ENCODE assay signal across 13 cellular contexts in the genomic region with DNA sequence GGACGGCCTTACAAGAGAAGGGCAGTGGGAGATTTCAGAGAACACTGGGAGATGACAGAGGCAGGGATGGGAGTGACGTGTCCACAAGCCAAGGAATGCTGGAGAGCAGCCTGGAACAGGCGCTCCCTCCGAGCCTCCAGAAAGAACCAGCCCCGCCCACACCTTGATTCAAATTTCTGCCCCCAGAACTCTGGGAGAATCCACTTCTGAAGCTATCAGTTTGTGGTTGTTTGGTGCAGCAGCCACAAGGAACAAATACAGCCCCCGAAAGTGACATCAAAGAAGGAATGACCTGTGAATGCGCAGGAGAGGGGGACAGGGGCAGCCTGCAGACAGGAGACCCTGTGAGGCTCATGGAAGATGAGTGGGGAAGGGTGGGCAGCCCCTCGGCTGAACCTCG.
A peak's percentile ranks its signal among the peaks of the same experiment; 100 is the strongest.
DNase-seq lines count a peak whose midpoint lies in the region; ATAC-seq and TF ChIP-seq lines count a peak whose summit lies in the region.
"Had no signal": no experiment of that assay in that cellular context is flagged by ENCODE, and none has a peak within 500 bp of the region (broad histone marks: within the 10 kb centered on the region; RNA-seq: fewer than 3 reads in every experiment).

No MANE protein-coding gene starts in this region.

- no peak overlapping the region for H3K27ac Mint-ChIP-seq in WTC11

- no peaks in the 10 kb centered on the region for H3K9me2 ChIP-seq in GM23248 (ENCODE audit: insufficient read depth)
- H3K9me2 ChIP-seq in SK-N-SH, result no peaks in the 10 kb centered on the region

- TF ChIP-seq EP300 in sigmoid colon (IDR thresholded peaks at IDR 0.05) (no peak), SK-N-SH (IDR thresholded peaks at IDR 0.05; ENCODE audit: borderline replicate concordance in 1 of 2, low read depth in 1 of 2, low read length in 1 of 2) (no peak)

- no peaks in the 10 kb centered on the region for H3K36me3 Mint-ChIP-seq in WTC11

- in situ Hi-C loops in GM23248 (cut with MboI), result no loop called here

- intact Hi-C loops in sigmoid colon (cut with DNase I), result no loop called here

- H3K79me2 ChIP-seq in GM23248 (ENCODE audit: insufficient read depth), result peaks cover 31% of the 10 kb centered on the region
- no peaks in the 10 kb centered on the region for H3K79me2 ChIP-seq in SK-N-SH (ENCODE audit: insufficient read depth)

- H2AFZ ChIP-seq in GM23248, result no peak overlapping the region
- H2AFZ ChIP-seq in SK-N-SH (ENCODE audit: low read depth), result no peak overlapping the region

- no peak overlapping the region for H3K4me3 Mint-ChIP-seq in WTC11

- H3K4me2 ChIP-seq in GM23248 (ENCODE audit: unreplicated experiment) (peak overlapping the region; percentile 30), SK-N-SH (no peak overlapping the region)

- TF ChIP-seq CTCF in sigmoid colon (IDR thresholded peaks at IDR 0.05) (no peak), WTC11 (IDR thresholded peaks at IDR 0.05) (no peak), SK-N-SH (IDR thresholded peaks at IDR 0.05) (no peak)

- POLR2A ChIA-PET in WTC11 (lab: Charles Lee) (no interaction called here), SK-N-SH (lab: Yijun Ruan, JAX) (no interaction called here)

- H3K27me3 ChIP-seq in GM23248 (replicated peaks; ENCODE audit: insufficient read depth), result no peaks in the 10 kb centered on the region
- no peaks in the 10 kb centered on the region for H3K27me3 ChIP-seq in sigmoid colon
- no peaks in the 10 kb centered on the region for H3K27me3 ChIP-seq in SK-N-SH (ENCODE audit: insufficient read depth)

- ATAC-seq in WTC11, result no peak

- H3K9me3 ChIP-seq in GM23248 (ENCODE audit: low read depth) (no peaks in the 10 kb centered on the region), sigmoid colon (no peaks in the 10 kb centered on the region), SK-N-SH (no peaks in the 10 kb centered on the region)

- H3K36me3 ChIP-seq in GM23248 (ENCODE audit: low read depth), result peaks cover 25% of the 10 kb centered on the region
- peaks cover 0 to 15% (median 0%) of the 10 kb centered on the region in 4 donors for H3K36me3 ChIP-seq in sigmoid colon
- no peaks in the 10 kb centered on the region for H3K36me3 ChIP-seq in SK-N-SH (replicated peaks in 1 of 2; ENCODE audit: control insufficient read depth in 1 of 2, insufficient read depth in 2 of 2, low read length in 1 of 2)

- H3K27me3 Mint-ChIP-seq in WTC11 (ENCODE audit: low read depth), result no peaks in the 10 kb centered on the region

- TF ChIP-seq POLR2A in sigmoid colon (IDR thresholded peaks at IDR 0.05), result no peak

- H3K9ac ChIP-seq in GM23248 (peak overlapping the region; percentile 51), SK-N-SH (no peak overlapping the region)

- H3K4me1 ChIP-seq in GM23248 (ENCODE audit: insufficient read depth), result peaks cover 36% of the 10 kb centered on the region
- peaks cover 0 to 6% (median 3%) of the 10 kb centered on the region in 4 donors for H3K4me1 ChIP-seq in sigmoid colon
- no peaks in the 10 kb centered on the region for H3K4me1 ChIP-seq in SK-N-SH (ENCODE audit: control insufficient read depth in 1 of 2, insufficient read depth in 2 of 2, low read depth in 1 of 2, low read length in 1 of 2)

- no peak overlapping the region for H3K4me3 ChIP-seq in GM23248
- no peak overlapping the region for H3K4me3 ChIP-seq in sigmoid colon
- no peak overlapping the region for H3K4me3 ChIP-seq in SK-N-SH (ENCODE audit: low read depth in 2 of 2, low read length in 1 of 2)

- peak; percentile 45 for DNase-seq in EH (ENCODE audit: low read depth)
- DNase-seq in GM23248, result peak; percentile 77
- no peak for DNase-seq in epithelial cell of prostate (ENCODE audit: low read depth, low spot score)
- peak; percentile 48 for DNase-seq in sigmoid colon
- no peak for DNase-seq in WTC11 (ENCODE audit: low spot score)
- no peak for DNase-seq in cortex of kidney (lab: John Stamatoyannopoulos, UW)
- no peak for DNase-seq in SK-N-SH
- DNase-seq: COR-L47, NCI-H1417 treated with DMSO at 0.1 percent for 48 hours, NCI-H1930, NCI-H2171, NCI-H446 treated with DMSO at 0.1 percent for 48 hours, NCI-H748 treated with DMSO at 0.1 percent for 48 hours had no signal

- 29 to 30% methylated on average over 9 of the region's 9 CpGs for WGBS in GM23248 (ENCODE audit: low coverage in 1 of 2, low lambda C conversion rate in 2 of 2, missing lambda C conversion rate in 2 of 2), 2 experiments
- WGBS in sigmoid colon, 2 donors, result 76 to 81% methylated on average over 9 of the region's 9 CpGs
- WGBS in SK-N-SH (ENCODE audit: low lambda C conversion rate), result 82% methylated on average over 9 of the region's 9 CpGs

- 0 out of 2 replicates have a peak, but pooled peaks cover 6% of the 10 kb centered on the region for H3K9me3 Mint-ChIP-seq in WTC11

- CTCF ChIA-PET in WTC11 (lab: Charles Lee), result no interaction called here
- CTCF ChIA-PET in SK-N-SH (lab: Yijun Ruan, JAX), result no interaction called here

- H4K20me1 ChIP-seq in GM23248 (ENCODE audit: insufficient read depth), result 0 out of 2 replicates have a peak, but pooled peaks cover 4% of the 10 kb centered on the region
- no peaks in the 10 kb centered on the region for H4K20me1 ChIP-seq in SK-N-SH (ENCODE audit: insufficient read depth)

- H3K27ac ChIP-seq in GM23248 (peak overlapping the region; percentile 77), epithelial cell of prostate (peak overlapping the region; percentile 66), sigmoid colon (no peak overlapping the region), SK-N-SH (ENCODE audit: low read depth in 2 of 2, low read length in 1 of 2) (no peak overlapping the region)

- H3F3A ChIP-seq in GM23248 (ENCODE audit: insufficient read depth) (peaks cover 88% of the 10 kb centered on the region), SK-N-SH (replicated peaks; ENCODE audit: insufficient read depth) (no peaks in the 10 kb centered on the region)

- no peak for TF ChIP-seq RAD21 in SK-N-SH (IDR thresholded peaks at IDR 0.05; ENCODE audit: low read length)

- H3K4me1 Mint-ChIP-seq in WTC11, result peaks cover 2% of the 10 kb centered on the region; the same call in 1 of the 2 replicates

TF ChIP-seq in WTC11, 78 proteins besides CTCF, POLR2A, EP300 and RAD21:
- TF ChIP-seq SP1 (CRISPR knock-in tag; conservative IDR thresholded peaks at IDR 0.05) (no peak), GABPB1 (CRISPR knock-in tag; IDR thresholded peaks at IDR 0.05) (no peak), NR3C1 (CRISPR knock-in tag; conservative IDR thresholded peaks at IDR 0.05; ENCODE audit: low read depth) (no peak)

TF ChIP-seq in SK-N-SH, 30 proteins besides CTCF, POLR2A, EP300 and RAD21:
- TF ChIP-seq EZH2phosphoT487 (IDR thresholded peaks at IDR 0.05; ENCODE audit: borderline replicate concordance, low read depth), result no peak
- TF ChIP-seq, protein P1, sequence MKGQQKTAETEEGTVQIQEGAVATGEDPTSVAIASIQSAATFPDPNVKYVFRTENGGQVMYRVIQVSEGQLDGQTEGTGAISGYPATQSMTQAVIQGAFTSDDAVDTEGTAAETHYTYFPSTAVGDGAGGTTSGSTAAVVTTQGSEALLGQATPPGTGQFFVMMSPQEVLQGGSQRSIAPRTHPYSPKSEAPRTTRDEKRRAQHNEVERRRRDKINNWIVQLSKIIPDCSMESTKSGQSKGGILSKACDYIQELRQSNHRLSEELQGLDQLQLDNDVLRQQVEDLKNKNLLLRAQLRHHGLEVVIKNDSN (IDR thresholded peaks at IDR 0.05; ENCODE audit: borderline replicate concordance, low read depth), result no peak

Comparison
In these comparisons a context has a peak if more than half of its experiments do, and no peak if none do; other contexts are left out.
1. DNase-seq: peak in EH (single experiment), GM23248 (single experiment) and sigmoid colon (single experiment); none in epithelial cell of prostate (single experiment), WTC11 (single experiment), cortex of kidney (single experiment) and SK-N-SH (single experiment).
2. H3K27ac ChIP-seq: peak in GM23248 (single experiment) and epithelial cell of prostate (single experiment); none in sigmoid colon (0 of 4) and SK-N-SH (0 of 2).